In genomic region chr5:18244309-18244708, GRCh38 we compare ENCODE assay signal across 15 cellular contexts.
DNase-seq lines count a peak whose midpoint lies in the region; ATAC-seq, FAIRE-seq and TF ChIP-seq lines count a peak whose summit lies in the region.
"Had no signal": no experiment of that assay in that cellular context is flagged by ENCODE, and none has a peak within 500 bp of the region (broad histone marks: within the 10 kb centered on the region; RNA-seq: fewer than 3 reads in every experiment).

No MANE protein-coding gene starts in this region.

- TF ChIP-seq POLR2A in HepG2 (IDR thresholded peaks at IDR 0.05; ENCODE audit: insufficient read depth in 1 of 2, low read depth in 2 of 2, low read length in 2 of 2) (no peak), right lobe of liver (IDR thresholded peaks at IDR 0.05) (no peak), H1 (IDR thresholded peaks at IDR 0.05; ENCODE audit: control extremely low read depth in 1 of 2, low read depth in 2 of 2, low read length in 2 of 2) (no peak)

- H3K79me2 ChIP-seq in HepG2 (ENCODE audit: insufficient read depth, low read length) (no peaks in the 10 kb centered on the region), H1 (ENCODE audit: control insufficient read depth in 1 of 2, insufficient read depth in 2 of 2, low read length in 2 of 2) (no peaks in the 10 kb centered on the region)

- TF ChIP-seq EP300 in HepG2 (IDR thresholded peaks at IDR 0.05; ENCODE audit: low read depth in 2 of 2, low read length in 2 of 2) (no peak), HepG2 (CRISPR knock-in tag; IDR thresholded peaks at IDR 0.05; ENCODE audit: borderline replicate concordance) (no peak), H1 (IDR thresholded peaks at IDR 0.05; ENCODE audit: borderline replicate concordance in 1 of 2, low read depth in 2 of 2, low read length in 2 of 2) (no peak)

- H3K27me3 ChIP-seq in HepG2 (ENCODE audit: control insufficient read depth in 1 of 2, insufficient read depth in 2 of 2, low read length in 2 of 2) (no peaks in the 10 kb centered on the region), right lobe of liver (no peaks in the 10 kb centered on the region), adipocyte (replicated peaks; ENCODE audit: control insufficient read depth, insufficient read depth, low read length) (no peaks in the 10 kb centered on the region), H1 (replicated peaks in 1 of 4; ENCODE audit: control insufficient read depth in 3 of 4, extremely low read depth in 1 of 4, insufficient read depth in 3 of 4, low read length in 3 of 4) (no peaks in the 10 kb centered on the region)

- no TSS peak for BruUV-seq in HepG2 (replicated peaks; lab: Mats Ljungman, UMichigan)

- H3K4ac ChIP-seq in H1 (replicated peaks; ENCODE audit: insufficient read length, low read depth, low read length), result no peak overlapping the region

- no peaks in the 10 kb centered on the region for H3K79me1 ChIP-seq in H1 (ENCODE audit: low read depth, low read length)

- TF ChIP-seq CTCF in HepG2 (CRISPR knock-in tag; IDR thresholded peaks at IDR 0.05) (no peak), right lobe of liver (IDR thresholded peaks at IDR 0.05) (no peak), H1 (IDR thresholded peaks at IDR 0.05; ENCODE audit: control extremely low read depth in 1 of 3, insufficient read depth in 1 of 3, low read depth in 1 of 3, low read length in 3 of 3) (no peak)

- no peak overlapping the region for H2BK15ac ChIP-seq in H1 (ENCODE audit: low read length)

- H4K91ac ChIP-seq in H1 (replicated peaks; ENCODE audit: insufficient read length, low read length), result no peak overlapping the region

- no peak overlapping the region for H3K56ac ChIP-seq in H1 (replicated peaks; ENCODE audit: insufficient read length, low read depth, low read length)

- H3K14ac ChIP-seq in H1 (ENCODE audit: insufficient read length), result no peak overlapping the region

- H3K4me1 ChIP-seq in HepG2 (ENCODE audit: insufficient read depth, low read length) (no peaks in the 10 kb centered on the region), right lobe of liver (no peaks in the 10 kb centered on the region), adipocyte (ENCODE audit: control insufficient read depth, insufficient read depth, low read length) (no peaks in the 10 kb centered on the region), H1 (replicated peaks in 1 of 4; ENCODE audit: control insufficient read depth in 3 of 4, insufficient read depth in 4 of 4, low read length in 3 of 4) (no peaks in the 10 kb centered on the region)

- no peaks in the 10 kb centered on the region for H4K20me1 ChIP-seq in HepG2 (ENCODE audit: insufficient read depth, low read length)
- no peaks in the 10 kb centered on the region for H4K20me1 ChIP-seq in H1 (replicated peaks in 1 of 2; ENCODE audit: control insufficient read depth in 1 of 2, insufficient read depth in 2 of 2, low read length in 2 of 2)

- H3K4me2 ChIP-seq in HepG2 (ENCODE audit: low read depth, low read length) (no peak overlapping the region), H1 (ENCODE audit: insufficient read depth in 1 of 2, low read depth in 2 of 2, low read length in 2 of 2) (no peak overlapping the region)

- H3K9ac ChIP-seq in HepG2 (ENCODE audit: insufficient read depth, low read depth, low read length) (no peak overlapping the region), adipocyte (ENCODE audit: low read length) (no peak overlapping the region), H1 (replicated peaks in 1 of 4; ENCODE audit: extremely low read depth in 1 of 4, low read depth in 3 of 4, low read length in 3 of 4) (no peak overlapping the region)

- H3K9me3 ChIP-seq in HepG2 (ENCODE audit: low read length) (peaks cover 80% of the 10 kb centered on the region), right lobe of liver (no peaks in the 10 kb centered on the region), adipocyte (ENCODE audit: control insufficient read depth, low read length) (peaks cover 16% of the 10 kb centered on the region), H1 (ENCODE audit: insufficient read depth in 2 of 2, low read depth in 1 of 2, low read length in 1 of 2) (peaks cover 0 to 3% of the 10 kb centered on the region in 2 experiments; a peak in 1 of 4 replicates)

- intact Hi-C loops in HepG2 (cut with micrococcal nuclease; ENCODE audit: unreplicated experiment) (no loop called here), right lobe of liver (cut with DNase I) (no loop called here)

- no peak for DNase-seq in HepG2 (ENCODE audit: low spot score)
- no peak for DNase-seq in right lobe of liver
- DNase-seq in adipocyte (ENCODE audit: low read depth), result peak; percentile 31
- DNase-seq in H1 (ENCODE audit: low read depth in 1 of 2, low spot score in 2 of 2), result no peak
- DNase-seq in DMS79 (lab: John Stamatoyannopoulos, UW), result no peak
- DNase-seq in 8988T, result no peak
- DNase-seq: CD8-positive, alpha-beta T cell; COR-L47; DMS153; DND-41; GDM1; H7 had no signal

- H2AFZ ChIP-seq in HepG2 (ENCODE audit: low read length) (no peak overlapping the region), H1 (ENCODE audit: low read length) (no peak overlapping the region)

- no peak overlapping the region for H2AK5ac ChIP-seq in H1 (ENCODE audit: low read depth, low read length)

- POLR2A ChIA-PET in HepG2 (lab: Yijun Ruan, JAX), result no interaction called here
- POLR2A ChIA-PET in H1 (lab: Charles Lee; ENCODE audit: partially characterized antibody), result no interaction called here

- ATAC-seq in HepG2 (no peak), right lobe of liver (no peak), GM18868 (IDR thresholded peaks at IDR 0.05; ENCODE audit: unreplicated experiment) (no peak)
- ATAC-seq: CD8-positive, alpha-beta T cell had no signal

- H3K36me3 ChIP-seq in HepG2 (replicated peaks in 1 of 2; ENCODE audit: control insufficient read depth in 1 of 2, insufficient read depth in 2 of 2, low read length in 2 of 2), result no peaks in the 10 kb centered on the region
- no peaks in the 10 kb centered on the region for H3K36me3 ChIP-seq in right lobe of liver
- no peaks in the 10 kb centered on the region for H3K36me3 ChIP-seq in adipocyte (ENCODE audit: control insufficient read depth, insufficient read depth, low read length, severe bottlenecking)
- H3K36me3 ChIP-seq in H1 (ENCODE audit: control insufficient read depth in 2 of 4, insufficient read depth in 4 of 4, low read length in 3 of 4), result no peaks in the 10 kb centered on the region

- TF ChIP-seq RAD21 in HepG2 (CRISPR knock-in tag; IDR thresholded peaks at IDR 0.05), result no peak
- TF ChIP-seq RAD21 in H1 (IDR thresholded peaks at IDR 0.05 in 1 of 2, conservative IDR thresholded peaks at IDR 0.05 in 1 of 2; ENCODE audit: low read depth in 2 of 2, low read length in 2 of 2), result no peak

- FAIRE-seq in HepG2 (lab: Jason Lieb, UNC), result no peak
- FAIRE-seq in H1 (lab: Jason Lieb, UNC), result no peak
- FAIRE-seq: D721Med, GM12892 had no signal

- H3K4me3 ChIP-seq in HepG2 (replicated peaks in 1 of 3; ENCODE audit: insufficient read depth in 1 of 3, low read depth in 2 of 3, low read length in 3 of 3) (no peak overlapping the region), right lobe of liver (no peak overlapping the region), adipocyte (ENCODE audit: low read length) (no peak overlapping the region), H1 (ENCODE audit: extremely low read depth in 1 of 4, insufficient read depth in 2 of 4, low read depth in 3 of 4, low read length in 4 of 4) (no peak overlapping the region)

- H4K8ac ChIP-seq in H1 (ENCODE audit: extremely low read depth, insufficient read depth, low read length), result no peak overlapping the region

- H2BK120ac ChIP-seq in H1 (replicated peaks; ENCODE audit: low read depth, low read length), result no peak overlapping the region

- no peak overlapping the region for H3K23ac ChIP-seq in H1 (ENCODE audit: insufficient read length)

- H3K23me2 ChIP-seq in H1 (ENCODE audit: low read depth, low read length), result no peaks in the 10 kb centered on the region

- H2BK20ac ChIP-seq in H1 (ENCODE audit: low read length), result no peak overlapping the region

- no peak overlapping the region for H4K5ac ChIP-seq in H1 (ENCODE audit: insufficient read length, low read depth, low read length)

- CTCF ChIA-PET in HepG2 (lab: Yijun Ruan, JAX; ENCODE audit: low intra/inter-chr PET ratio, low total read pairs), result no interaction called here
- CTCF ChIA-PET in H1 (lab: Charles Lee; ENCODE audit: partially characterized antibody), result interaction anchor here (1.2 kb wide), 1 partner anchor 24 kb away, joined by 3 read pairs; no protein-coding TSS in a partner anchor

- H3K27ac ChIP-seq in HepG2 (ENCODE audit: extremely low read length, insufficient read depth, low read length) (no peak overlapping the region), right lobe of liver (no peak overlapping the region), H1 (ENCODE audit: low read depth, low read length) (no peak overlapping the region)

- H2BK12ac ChIP-seq in H1 (ENCODE audit: low read depth, low read length), result no peak overlapping the region

- no peak overlapping the region for H3K18ac ChIP-seq in H1 (ENCODE audit: extremely low read depth, low read length)

- in situ Hi-C loops in HepG2 (cut with HindIII; ENCODE audit: extremely low pct_ligation_motif_present, low pct_unique_long_range_greater_than_20kb), result no loop called here

- no peak overlapping the region for H2BK5ac ChIP-seq in H1 (ENCODE audit: low read depth, low read length)

TF ChIP-seq in HepG2, 621 proteins besides CTCF, POLR2A, EP300 and RAD21 (continues in another document):
- TF ChIP-seq MNT (IDR thresholded peaks at IDR 0.05), result no peak

TF ChIP-seq in H1, 55 proteins besides CTCF, POLR2A, EP300 and RAD21:
- no peak for TF ChIP-seq TAF7 (optimal IDR thresholded peaks at IDR 0.05; ENCODE audit: borderline replicate concordance, low read depth, low read length)
- peak; percentile 33; the same call in 1 of the 2 replicates for TF ChIP-seq CEBPB (IDR thresholded peaks at IDR 0.05; ENCODE audit: low read depth, low read length)

Comparison
In these comparisons a context has a peak if more than half of its experiments do, and no peak if none do; other contexts are left out.
1. Of the 41 proteins assayed by ChIP-seq in both HepG2 and H1: peak only in HepG2: none; only in H1: none; in both: CEBPB; in neither: 40.